In the genomic region with DNA sequence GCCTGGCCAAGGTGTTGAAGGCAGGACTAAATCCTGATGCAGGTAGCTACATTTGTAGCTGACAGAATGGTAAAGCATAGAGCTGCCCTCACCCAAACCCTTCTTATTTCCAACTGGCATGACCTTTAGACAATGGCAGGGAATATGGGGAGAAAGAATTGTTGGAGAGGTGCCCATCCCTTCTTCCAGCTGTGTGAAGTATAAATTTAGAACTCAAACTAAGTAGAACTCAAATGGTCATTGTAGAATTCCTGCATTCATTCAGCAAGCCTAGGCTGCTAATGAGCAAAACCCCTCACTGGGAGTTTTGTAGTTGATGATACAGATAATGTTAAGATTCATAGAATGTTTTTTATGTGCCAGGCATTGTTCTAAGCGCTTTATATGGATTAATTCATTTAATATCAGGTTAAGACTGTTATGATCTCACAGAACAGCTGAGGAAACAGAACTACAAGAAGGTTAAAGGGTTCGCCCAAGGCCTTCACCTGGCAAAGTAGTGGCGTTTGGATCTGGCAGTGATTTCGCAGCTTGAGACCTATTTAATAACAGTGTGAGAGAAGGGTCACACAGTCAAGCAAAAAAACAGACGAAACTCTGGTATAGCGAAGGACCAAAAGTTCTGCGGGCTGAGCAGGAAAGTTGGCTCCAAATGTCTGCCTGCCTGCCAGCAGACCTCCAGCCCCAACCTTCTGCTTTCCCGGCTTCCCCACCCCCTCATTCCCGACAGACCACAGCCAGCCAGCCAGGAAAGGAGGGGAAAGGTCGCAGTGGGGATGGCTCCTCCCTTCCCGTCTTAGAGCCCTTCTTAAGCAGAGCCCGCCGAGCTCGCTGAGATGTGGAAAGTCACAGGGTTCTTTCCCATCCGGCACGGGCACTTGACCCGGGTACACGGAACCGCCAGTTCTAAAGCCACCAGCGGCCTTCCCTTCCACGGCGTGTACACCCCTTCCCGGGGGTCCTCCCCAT, we compare ENCODE assay signal across 8 cellular contexts. TPM values are rescaled to one million over a fixed set of nuclear protein-coding genes. Genes with fewer than 3 reads are reported as not detected.
DNase-seq lines count a peak whose midpoint lies in the region; ATAC-seq, FAIRE-seq and TF ChIP-seq lines count a peak whose summit lies in the region.

No MANE protein-coding gene starts in this region.

- TF ChIP-seq EP300 in A549 (IDR thresholded peaks at IDR 0.05): no peak
- peak; percentile 69 for TF ChIP-seq EP300 in esophagus muscularis mucosa (IDR thresholded peaks at IDR 0.05)

- DNase-seq in A549 (ENCODE audit: low read depth in 1 of 2, low spot score in 1 of 2): no peak
- DNase-seq in NCI-H69 (lab: John Stamatoyannopoulos, UW): peak; percentile 59
- DNase-seq in esophagus muscularis mucosa (ENCODE audit: extremely low spot score): peak; percentile 95
- peak; percentile 55 to 79 (median 64) for DNase-seq in mucosa of descending colon
- peak; percentile 87 for DNase-seq in ureter (ENCODE audit: low spot score)
- DNase-seq in KBM-7: no peak
- DNase-seq in MV-4-11 (lab: John Stamatoyannopoulos, UW): no peak
- DNase-seq in D721Med (ENCODE audit: insufficient read length, low spot score): no peak

- TF ChIP-seq POLR2A in A549 (IDR thresholded peaks at IDR 0.05; ENCODE audit: low read length): no peak
- no peak for TF ChIP-seq POLR2A in esophagus muscularis mucosa (IDR thresholded peaks at IDR 0.05; ENCODE audit: low read depth)

- H3K36me3 ChIP-seq in esophagus muscularis mucosa (peaks cover 0 to 9% (median 4%) of the 10 kb centered on the region in 4 donors), mucosa of descending colon (ENCODE audit: low read depth) (no peaks in the 10 kb centered on the region)

- peak overlapping the region; percentile 86 to 94; a peak in 5 of 6 replicates for H3K27ac ChIP-seq in A549
- H3K27ac ChIP-seq in esophagus muscularis mucosa (replicated peaks in 1 of 4): peak overlapping the region; percentile 79 to 95 (median 93)

- intact Hi-C loops in esophagus muscularis mucosa (cut with DNase I): loop anchor here (10.0 kb wide), 1 partner anchor 49 kb away; a partner anchor contains a TSS
- intact Hi-C loops in mucosa of descending colon (cut with DNase I, micrococcal nuclease): no loop called here

- TF ChIP-seq CTCF in A549 (IDR thresholded peaks at IDR 0.05) (no peak), esophagus muscularis mucosa (IDR thresholded peaks at IDR 0.05) (no peak), mucosa of descending colon (IDR thresholded peaks at IDR 0.05) (no peak), D721Med (IDR thresholded peaks at IDR 0.05; ENCODE audit: insufficient read depth, missing control alignments) (no peak)

- in situ Hi-C loops in KBM-7 (cut with MboI; ENCODE audit: low pct_unique_long_range_greater_than_20kb, low sequenced_read_pairs): no loop called here

- FAIRE-seq in A549 (lab: Jason Lieb, UNC): no peak
- no peak for FAIRE-seq in D721Med (lab: Jason Lieb, UNC)

- H3K4me1 ChIP-seq in A549 (peaks cover 38% of the 10 kb centered on the region), esophagus muscularis mucosa (peaks cover 38 to 62% (median 49%) of the 10 kb centered on the region in 4 donors), mucosa of descending colon (ENCODE audit: low read depth) (peaks cover 32% of the 10 kb centered on the region)

- TF ChIP-seq RAD21 in A549 (conservative IDR thresholded peaks at IDR 0.05 in 1 of 2, IDR thresholded peaks at IDR 0.05 in 1 of 2): no peak

- H3K9me3 ChIP-seq in A549 (no peaks in the 10 kb centered on the region), esophagus muscularis mucosa (no peaks in the 10 kb centered on the region), mucosa of descending colon (no peaks in the 10 kb centered on the region)

- peak overlapping the region; percentile 96 for H3K4me2 ChIP-seq in A549

- CTCF ChIA-PET in A549 (lab: Yijun Ruan, JAX): interaction anchor here (0.7 to 5.3 kb wide), 10 partner anchors 11 to 425 kb away, joined by 3 to 66 read pairs (median 6); no protein-coding TSS in a partner anchor

- POLR2A ChIA-PET in A549 (lab: Yijun Ruan, JAX): no interaction called here

- H3K4me3 ChIP-seq in A549 (no peak overlapping the region), esophagus muscularis mucosa (peak overlapping the region; percentile 24 to 80 (median 78)), mucosa of descending colon (no peak overlapping the region)

- 92% methylated on average over 23 of the region's 23 CpGs for WGBS in A549 (ENCODE audit: missing lambda C conversion rate)
- WGBS in esophagus muscularis mucosa: 30% methylated on average over 20 of the region's 23 CpGs

- ATAC-seq in A549: no peak
- no peak for ATAC-seq in mucosa of descending colon

- no peaks in the 10 kb centered on the region for H3K27me3 ChIP-seq in esophagus muscularis mucosa

TF ChIP-seq in A549, 52 proteins besides CTCF, POLR2A, EP300 and RAD21:
- TF ChIP-seq ESRRA (IDR thresholded peaks at IDR 0.05; ENCODE audit: borderline replicate concordance, low read length) (no peak), EHF (CRISPR knock-in tag; IDR thresholded peaks at IDR 0.05) (no peak), GATA3 (IDR thresholded peaks at IDR 0.05; ENCODE audit: borderline replicate concordance) (no peak)
- TF ChIP-seq, protein P1, sequence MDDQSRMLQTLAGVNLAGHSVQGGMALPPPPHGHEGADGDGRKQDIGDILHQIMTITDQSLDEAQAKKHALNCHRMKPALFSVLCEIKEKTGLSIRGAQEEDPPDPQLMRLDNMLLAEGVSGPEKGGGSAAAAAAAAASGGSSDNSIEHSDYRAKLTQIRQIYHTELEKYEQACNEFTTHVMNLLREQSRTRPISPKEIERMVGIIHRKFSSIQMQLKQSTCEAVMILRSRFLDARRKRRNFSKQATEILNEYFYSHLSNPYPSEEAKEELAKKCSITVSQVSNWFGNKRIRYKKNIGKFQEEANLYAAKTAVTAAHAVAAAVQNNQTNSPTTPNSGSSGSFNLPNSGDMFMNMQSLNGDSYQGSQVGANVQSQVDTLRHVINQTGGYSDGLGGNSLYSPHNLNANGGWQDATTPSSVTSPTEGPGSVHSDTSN (IDR thresholded peaks at IDR 0.05): no peak
- TF ChIP-seq, protein P2, sequence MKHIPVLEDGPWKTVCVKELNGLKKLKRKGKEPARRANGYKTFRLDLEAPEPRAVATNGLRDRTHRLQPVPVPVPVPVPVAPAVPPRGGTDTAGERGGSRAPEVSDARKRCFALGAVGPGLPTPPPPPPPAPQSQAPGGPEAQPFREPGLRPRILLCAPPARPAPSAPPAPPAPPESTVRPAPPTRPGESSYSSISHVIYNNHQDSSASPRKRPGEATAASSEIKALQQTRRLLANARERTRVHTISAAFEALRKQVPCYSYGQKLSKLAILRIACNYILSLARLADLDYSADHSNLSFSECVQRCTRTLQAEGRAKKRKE (CRISPR knock-in tag; IDR thresholded peaks at IDR 0.05; ENCODE audit: low read depth): no peak
- TF ChIP-seq, protein P3, sequence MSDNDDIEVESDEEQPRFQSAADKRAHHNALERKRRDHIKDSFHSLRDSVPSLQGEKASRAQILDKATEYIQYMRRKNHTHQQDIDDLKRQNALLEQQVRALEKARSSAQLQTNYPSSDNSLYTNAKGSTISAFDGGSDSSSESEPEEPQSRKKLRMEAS (IDR thresholded peaks at IDR 0.05): no peak

RNA-seq across cellular contexts. Expression of a gene that starts 1.6 kb away (rescaled TPM):
- polyA plus RNA-seq in A549 (2011; rRNA removed) (94.6 and 179 TPM in 2 replicates), A549 (2017; fragmentation: RNase III; extraction: RNeasy Plus Mini Kit Qiagen cat#74134 plus additional on column Dnase treatment) (22.0 to 24.2 TPM (median 24.2 TPM) in 3 replicates)
- 46.7 and 46.9 TPM in 2 replicates for polyA plus RNA-seq in A549 (2012; cell fraction: cytosol; rRNA removed)
- 16.5 and 23.0 TPM in 2 replicates for polyA plus RNA-seq in A549 (2012; cell fraction: nucleus; rRNA removed)
- polyA minus RNA-seq in A549 (2011; rRNA and poly(A)+ RNA removed): 127 and 199 TPM in 2 replicates
- total RNA-seq in esophagus muscularis mucosa (10 to 100 TPM in 1 of 4 donors, 1 to 10 TPM in 3; 4.1 to 15.1 (median 5.8) TPM), mucosa of descending colon (1 to 10 TPM; 5.8 to 9.8 (median 6.6) TPM), ureter (22.3 TPM)

RNA-seq across cellular contexts. Expression of a gene that starts 22.4 kb away (rescaled TPM):
- 48.8 and 49.1 TPM in 2 replicates for polyA plus RNA-seq in A549 (2011; rRNA removed)
- 16.2 and 17.9 TPM in 2 replicates for polyA plus RNA-seq in A549 (2012; cell fraction: cytosol; rRNA removed)
- 8.1 and 10.5 TPM in 2 replicates for polyA plus RNA-seq in A549 (2012; cell fraction: nucleus; rRNA removed)
- polyA plus RNA-seq in A549 (2017; fragmentation: RNase III; extraction: RNeasy Plus Mini Kit Qiagen cat#74134 plus additional on column Dnase treatment): 25.9 to 32.3 TPM (median 28.0 TPM) in 3 replicates
- polyA minus RNA-seq in A549 (2011; rRNA and poly(A)+ RNA removed): 22.7 and 26.3 TPM in 2 replicates
- total RNA-seq in esophagus muscularis mucosa: 10 to 100 TPM; 19.9 to 23.5 (median 21.0) TPM
- 10 to 100 TPM; 24.1 to 29.4 (median 28.4) TPM for total RNA-seq in mucosa of descending colon
- 32.4 TPM for total RNA-seq in ureter

RNA-seq across cellular contexts. Expression of a gene that starts 44.3 kb away (rescaled TPM):
- polyA plus RNA-seq in A549 (2011; rRNA removed) (55.4 and 83.3 TPM in 2 replicates), A549 (2017; fragmentation: RNase III; extraction: RNeasy Plus Mini Kit Qiagen cat#74134 plus additional on column Dnase treatment) (65.1 to 66.9 TPM (median 65.4 TPM) in 3 replicates)
- 79.8 and 101 TPM in 2 replicates for polyA plus RNA-seq in A549 (2012; cell fraction: cytosol; rRNA removed)
- 150 and 163 TPM in 2 replicates for polyA plus RNA-seq in A549 (2012; cell fraction: nucleus; rRNA removed)
- 127 and 130 TPM in 2 replicates for polyA minus RNA-seq in A549 (2011; rRNA and poly(A)+ RNA removed)
- total RNA-seq in esophagus muscularis mucosa (10 to 100 TPM; 29.1 to 72.1 (median 56.0) TPM), mucosa of descending colon (10 to 100 TPM; 21.3 to 37.0 (median 35.5) TPM), ureter (40.2 TPM)

Comparison
In these comparisons a context has a peak if more than half of its experiments do, and no peak if none do; other contexts are left out.
1. DNase-seq: peak in NCI-H69 (single experiment), esophagus muscularis mucosa (single experiment), mucosa of descending colon (3 of 3) and ureter (single experiment); none in A549 (0 of 2), KBM-7 (single experiment), MV-4-11 (single experiment) and D721Med (single experiment).
2. H3K4me3 ChIP-seq: peak in esophagus muscularis mucosa (4 of 4); none in A549 (single experiment) and mucosa of descending colon (single experiment).